Comparison of ENCODE assay signal across 8 cellular contexts in the genomic region with DNA sequence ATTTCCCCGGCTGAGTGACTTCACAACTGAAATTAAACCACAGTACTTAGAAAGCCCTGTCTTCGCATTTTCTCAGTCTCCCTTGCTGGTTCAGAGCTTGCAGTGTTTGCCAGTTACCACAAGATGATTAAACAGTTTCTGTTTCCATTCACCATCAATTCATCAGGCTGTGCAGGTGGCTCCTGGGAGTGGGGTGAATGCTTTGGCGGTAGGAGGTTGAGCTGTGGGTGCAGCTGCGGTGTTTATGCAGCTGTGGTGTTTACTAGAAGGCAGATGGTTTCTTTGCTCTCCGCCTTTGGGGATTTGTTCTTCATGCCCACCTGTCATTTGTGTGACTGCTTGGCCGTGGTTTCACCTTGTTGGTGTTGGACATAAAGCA. TPM values are rescaled to one million over a fixed set of nuclear protein-coding genes. Genes with fewer than 3 reads are reported as not detected.
DNase-seq lines count a peak whose midpoint lies in the region; ATAC-seq lines count a peak whose summit lies in the region.

No MANE protein-coding gene starts in this region.

- ATAC-seq in HG03108 (IDR thresholded peaks at IDR 0.05; ENCODE audit: unreplicated experiment), result peak; percentile 98

- peak; percentile 10 to 58 for DNase-seq in NCI-H524 (lab: John Stamatoyannopoulos, UW)
- no peak for DNase-seq in NCI-H524 treated with DMSO at 0.1 percent for 48 hours (lab: John Stamatoyannopoulos, UW)
- peak; percentile 89 for DNase-seq in NCI-H69 (lab: John Stamatoyannopoulos, UW)
- peak; percentile 71 for DNase-seq in activated naive CD4-positive, alpha-beta T cell treated with anti-CD3 and anti-CD28 coated beads, Interleukin-2, amount 50 U/mL, for 16 hours
- peak; percentile 48 to 71 (median 50) for DNase-seq in stimulated activated CD4-positive, alpha-beta T cell treated with anti-CD3 and anti-CD28 coated beads, TNF-alpha, amount 100 ng/mL, for 48 hours (ENCODE audit: low read depth in 3 of 3)
- DNase-seq in islet precursor cell, result no peak
- no peak for DNase-seq in cardiac septum (ENCODE audit: low spot score)

- intact Hi-C loops in cardiac septum (cut with DNase I), result no loop called here

RNA-seq across cellular contexts. Expression of gene ACOXL, which starts 16.1 kb away (rescaled TPM):
- not detected for total RNA-seq in cardiac septum

Comparison
In these comparisons a context has a peak if more than half of its experiments do, and no peak if none do; other contexts are left out.
1. DNase-seq: peak in NCI-H524 (2 of 2), NCI-H69 (single experiment), activated naive CD4-positive, alpha-beta T cell treated with anti-CD3 and anti-CD28 coated beads, Interleukin-2, amount 50 U/mL, for 16 hours (single experiment) and stimulated activated CD4-positive, alpha-beta T cell treated with anti-CD3 and anti-CD28 coated beads, TNF-alpha, amount 100 ng/mL, for 48 hours (3 of 3); none in NCI-H524 treated with DMSO at 0.1 percent for 48 hours (single experiment), islet precursor cell (single experiment) and cardiac septum (single experiment).